In the genomic region with DNA sequence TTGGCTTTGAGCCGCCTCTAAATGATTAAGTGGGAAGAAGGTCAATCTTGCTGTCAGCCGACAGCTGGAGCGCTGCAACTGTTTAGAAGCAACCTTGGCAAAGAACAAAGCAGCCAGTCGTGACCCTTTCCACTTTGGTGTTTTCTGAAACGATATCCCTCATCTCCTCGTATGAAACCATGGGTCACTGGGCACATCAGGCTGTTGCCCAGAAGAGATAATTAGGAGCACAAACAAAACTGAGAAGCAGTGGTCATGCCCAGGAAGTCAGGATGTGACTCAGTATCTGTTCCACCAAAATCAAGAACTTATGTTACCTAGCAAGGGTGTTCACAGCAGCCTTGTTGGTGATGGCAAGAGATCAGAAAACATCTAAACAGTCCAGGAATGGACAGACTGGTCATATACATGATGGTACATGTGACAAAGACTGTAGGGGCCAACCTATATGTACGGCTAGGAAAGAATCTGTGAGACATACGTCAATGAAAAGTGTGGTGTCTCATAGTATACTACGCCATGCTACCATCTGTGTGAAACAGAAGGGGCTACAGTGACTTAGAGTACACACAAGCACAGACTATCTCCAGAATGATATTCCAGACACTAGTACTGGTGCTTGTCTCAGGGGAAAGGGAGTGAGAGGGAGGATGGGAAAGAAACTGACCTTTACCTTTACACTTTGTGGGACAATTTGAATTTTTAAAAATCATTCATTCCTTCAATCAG, we compare ENCODE assay signal across 8 cellular contexts. TPM values are rescaled to one million over a fixed set of nuclear protein-coding genes. Genes with fewer than 3 reads are reported as not detected.
DNase-seq lines count a peak whose midpoint lies in the region; ATAC-seq and TF ChIP-seq lines count a peak whose summit lies in the region.

No MANE protein-coding gene starts in this region.

- peak; percentile 9 for DNase-seq in stimulated activated CD4-positive, alpha-beta T cell treated with anti-CD3 and anti-CD28 coated beads, Interleukin-15, amount 100 ng/mL, for 24 hours
- DNase-seq in stimulated activated CD4-positive, alpha-beta T cell treated with anti-CD3 and anti-CD28 coated beads, Interleukin-2, amount 100 ng/mL, for 48 hours = no peak
- peak; percentile 70 for DNase-seq in mammary epithelial cell
- DNase-seq in mesenchymal stem cell = peak; percentile 56
- no peak for DNase-seq in mesendoderm
- no peak for DNase-seq in midbrain (lab: John Stamatoyannopoulos, UW)
- no peak for DNase-seq in activated CD8-positive, alpha-beta memory T cell treated with anti-CD3 and anti-CD28 coated beads, Interleukin-2, amount 50 U/mL, for 48 hours

- no peaks in the 10 kb centered on the region for H4K20me1 ChIP-seq in mammary epithelial cell (ENCODE audit: insufficient read depth, low read length)

- H3K79me2 ChIP-seq in mammary epithelial cell (ENCODE audit: insufficient read depth, low read length) = no peaks in the 10 kb centered on the region
- no peaks in the 10 kb centered on the region for H3K79me2 ChIP-seq in mesendoderm (ENCODE audit: control insufficient read depth, insufficient read depth, low read length)

- in situ Hi-C loops in mammary epithelial cell (cut with MboI; ENCODE audit: low sequenced_read_pairs in 2 of 2) = loop anchor here in 1 of 2 donors (25.0 kb wide), 1 partner anchor 317 kb away; no protein-coding TSS in a partner anchor

- no peak overlapping the region for H3K4me3 ChIP-seq in mammary epithelial cell (replicated peaks in 1 of 3; ENCODE audit: insufficient read depth in 1 of 3, low read depth in 2 of 3, low read length in 3 of 3)
- no peak overlapping the region for H3K4me3 ChIP-seq in mesenchymal stem cell (ENCODE audit: insufficient read depth in 1 of 2, low read depth in 1 of 2, low read length in 2 of 2)
- no peak overlapping the region for H3K4me3 ChIP-seq in mesendoderm (ENCODE audit: low read length)

- H3K4ac ChIP-seq in mesenchymal stem cell (ENCODE audit: low read depth in 1 of 2, low read length in 2 of 2) (peak overlapping the region; percentile 25 to 66), mesendoderm (ENCODE audit: low read depth, low read length) (no peak overlapping the region)

- H3K4me2 ChIP-seq in mammary epithelial cell (ENCODE audit: insufficient read depth, low read depth, low read length) (no peak overlapping the region), mesenchymal stem cell (ENCODE audit: low read length, poor library complexity, severe bottlenecking) (no peak overlapping the region), mesendoderm (ENCODE audit: low read length) (no peak overlapping the region)

- WGBS in mammary epithelial cell (ENCODE audit: low coverage, missing lambda C conversion rate) = 68% methylated on average over 9 of the region's 9 CpGs
- 37% methylated on average over 8 of the region's 9 CpGs for WGBS in mesenchymal stem cell
- WGBS in mesendoderm (ENCODE audit: extremely low coverage, insufficient coverage, low lambda C conversion rate) = no CpG with 5 or more reads among the region's 9 CpGs

- H2BK15ac ChIP-seq in mesenchymal stem cell (ENCODE audit: low read depth, poor library complexity, severe bottlenecking) = no peak overlapping the region
- H2BK15ac ChIP-seq in mesendoderm (replicated peaks; ENCODE audit: low read depth) = no peak overlapping the region

- intact Hi-C loops in mammary epithelial cell (cut with micrococcal nuclease) = no loop called here

- H2AFZ ChIP-seq in mammary epithelial cell (ENCODE audit: low read depth, low read length) = no peak overlapping the region
- H2AFZ ChIP-seq in mesenchymal stem cell (ENCODE audit: low read depth, low read length) = no peak overlapping the region

- H2BK120ac ChIP-seq in mesenchymal stem cell (ENCODE audit: low read depth, low read length) (peak overlapping the region; percentile 39), mesendoderm (ENCODE audit: low read depth, low read length) (no peak overlapping the region)

- dilution Hi-C loops in mammary epithelial cell (cut with HindIII; ENCODE audit: low sequenced_read_pairs) = no loop called here

- H2BK12ac ChIP-seq in mesenchymal stem cell (ENCODE audit: low read length in 2 of 2) = peak overlapping the region; percentile 1 to 96

- no peak for ATAC-seq in HG03457 (IDR thresholded peaks at IDR 0.05; ENCODE audit: unreplicated experiment)

- H4K5ac ChIP-seq in mesendoderm (ENCODE audit: low read length) = no peak overlapping the region

- H3K4me1 ChIP-seq in mammary epithelial cell (ENCODE audit: insufficient read depth, low read length) = peaks cover 53% of the 10 kb centered on the region
- peaks cover 7% of the 10 kb centered on the region for H3K4me1 ChIP-seq in mesenchymal stem cell (ENCODE audit: control insufficient read depth, insufficient read depth, low read depth, low read length)
- H3K4me1 ChIP-seq in mesendoderm (ENCODE audit: control insufficient read depth, low read depth, low read length) = no peaks in the 10 kb centered on the region

- no peak overlapping the region for H3K56ac ChIP-seq in mesendoderm (ENCODE audit: low read length)

- H3K27me3 ChIP-seq in mammary epithelial cell (ENCODE audit: insufficient read depth, low read length) = no peaks in the 10 kb centered on the region
- no peaks in the 10 kb centered on the region for H3K27me3 ChIP-seq in mesenchymal stem cell (ENCODE audit: control insufficient read depth in 1 of 2, insufficient read depth in 1 of 2, low read length in 2 of 2)
- H3K27me3 ChIP-seq in mesendoderm (ENCODE audit: insufficient read depth, low read length, poor library complexity) = no peaks in the 10 kb centered on the region

- H3K18ac ChIP-seq in mesenchymal stem cell (ENCODE audit: low read depth in 1 of 2, low read length in 2 of 2) (peak overlapping the region; percentile 63 to 89), mesendoderm (ENCODE audit: low read length) (no peak overlapping the region)

- H2BK5ac ChIP-seq in mesenchymal stem cell (ENCODE audit: low read depth, low read length, poor library complexity, severe bottlenecking) (no peak overlapping the region), mesendoderm (ENCODE audit: low read length) (no peak overlapping the region)

- H3K23ac ChIP-seq in mesenchymal stem cell (ENCODE audit: low read length in 2 of 2) (no peak overlapping the region), mesendoderm (ENCODE audit: low read length) (no peak overlapping the region)

- H4K8ac ChIP-seq in mesenchymal stem cell (ENCODE audit: low read length) = peak overlapping the region; percentile 66
- H4K8ac ChIP-seq in mesendoderm (ENCODE audit: low read depth, low read length) = no peak overlapping the region

- peak overlapping the region; percentile 75 for H3K27ac ChIP-seq in mammary epithelial cell (ENCODE audit: insufficient read depth, low read depth, low read length)
- H3K27ac ChIP-seq in mesenchymal stem cell (ENCODE audit: low read length, poor library complexity, severe bottlenecking) = peak overlapping the region; percentile 45
- no peak overlapping the region for H3K27ac ChIP-seq in mesendoderm (ENCODE audit: low read depth, low read length)

- no peak overlapping the region for H3K9ac ChIP-seq in mammary epithelial cell (ENCODE audit: insufficient read depth, low read length)
- H3K9ac ChIP-seq in mesenchymal stem cell (ENCODE audit: low read length) = peak overlapping the region; percentile 87
- no peak overlapping the region for H3K9ac ChIP-seq in mesendoderm (ENCODE audit: low read length)

- peak overlapping the region; percentile 64 for H4K91ac ChIP-seq in mesenchymal stem cell (ENCODE audit: low read length)

- peaks cover 16% of the 10 kb centered on the region for H3K36me3 ChIP-seq in mammary epithelial cell (ENCODE audit: insufficient read depth, low read length)
- peaks cover 20 to 54% of the 10 kb centered on the region in 2 experiments for H3K36me3 ChIP-seq in mesenchymal stem cell (ENCODE audit: control insufficient read depth in 1 of 2, insufficient read depth in 2 of 2, low read depth in 1 of 2, low read length in 2 of 2)
- H3K36me3 ChIP-seq in mesendoderm (ENCODE audit: control insufficient read depth, insufficient read depth, low read length) = no peaks in the 10 kb centered on the region

- TF ChIP-seq CTCF in mammary epithelial cell (conservative IDR thresholded peaks at IDR 0.05 in 1 of 2, IDR thresholded peaks at IDR 0.05 in 1 of 2; ENCODE audit: extremely low read depth in 1 of 2, insufficient read depth in 1 of 2, low read depth in 1 of 2, low read length in 2 of 2) = no peak

- H3K14ac ChIP-seq in mesenchymal stem cell (ENCODE audit: low read length in 2 of 2) = peak overlapping the region in 1 of 2 experiments; percentile 44

- H3K79me1 ChIP-seq in mesenchymal stem cell (replicated peaks; ENCODE audit: low read length, poor library complexity, severe bottlenecking) = peaks cover 11% of the 10 kb centered on the region
- H3K79me1 ChIP-seq in mesendoderm (ENCODE audit: low read length) = no peaks in the 10 kb centered on the region

- H2AK5ac ChIP-seq in mesenchymal stem cell (ENCODE audit: low read length, severe bottlenecking) (peak overlapping the region; percentile 41), mesendoderm (ENCODE audit: low read length) (no peak overlapping the region)

- no TSS peak for BruUV-seq in mammary epithelial cell (replicated peaks; lab: Mats Ljungman, UMichigan)

- no peaks in the 10 kb centered on the region for H3K9me3 ChIP-seq in mammary epithelial cell (replicated peaks; ENCODE audit: insufficient read depth, low read length)
- H3K9me3 ChIP-seq in mesenchymal stem cell (ENCODE audit: control insufficient read depth, low read length) = no peaks in the 10 kb centered on the region

- CTCF ChIA-PET in mammary epithelial cell (lab: Charles Lee; ENCODE audit: low non-redundant PET) = no interaction called here

RNA-seq across cellular contexts. Expression of a gene that starts 22.4 kb away (rescaled TPM):
- 10 to 100 TPM; 42.6 to 65.0 TPM for total RNA-seq in mammary epithelial cell
- 50.1 TPM for polyA plus RNA-seq in mammary epithelial cell
- 25.7 TPM for polyA minus RNA-seq in mammary epithelial cell
- 18.5 TPM for polyA plus RNA-seq in mesenchymal stem cell (2013, experiment 1 of 2)
- 19.1 TPM for polyA plus RNA-seq in mesenchymal stem cell (2013, experiment 2 of 2)
- 7.1 TPM for polyA plus RNA-seq in mesendoderm (2013, experiment 1 of 2)
- 7.3 TPM for polyA plus RNA-seq in mesendoderm (2013, experiment 2 of 2)

RNA-seq across cellular contexts. Expression of a gene that starts 40.2 kb away (rescaled TPM):
- total RNA-seq in mammary epithelial cell = 100 to 1,000 TPM in 1 of 2 donors, 10 to 100 TPM in 1; 72.2 to 116 TPM
- 35.3 TPM for polyA plus RNA-seq in mammary epithelial cell
- 112 TPM for polyA minus RNA-seq in mammary epithelial cell
- 8.7 TPM for polyA plus RNA-seq in mesenchymal stem cell (2013, experiment 1 of 2)
- polyA plus RNA-seq in mesenchymal stem cell (2013, experiment 2 of 2) = 8.7 TPM
- 7.7 TPM for polyA plus RNA-seq in mesendoderm (2013, experiment 1 of 2)
- polyA plus RNA-seq in mesendoderm (2013, experiment 2 of 2) = 7.8 TPM

Comparison
In these comparisons a context has a peak if more than half of its experiments do, and no peak if none do; other contexts are left out.
1. DNase-seq: peak in stimulated activated CD4-positive, alpha-beta T cell treated with anti-CD3 and anti-CD28 coated beads, Interleukin-15, amount 100 ng/mL, for 24 hours (single experiment), mammary epithelial cell (single experiment) and mesenchymal stem cell (single experiment); none in stimulated activated CD4-positive, alpha-beta T cell treated with anti-CD3 and anti-CD28 coated beads, Interleukin-2, amount 100 ng/mL, for 48 hours (0 of 2), mesendoderm (single experiment), midbrain (single experiment) and activated CD8-positive, alpha-beta memory T cell treated with anti-CD3 and anti-CD28 coated beads, Interleukin-2, amount 50 U/mL, for 48 hours (single experiment).